In the genomic region with DNA sequence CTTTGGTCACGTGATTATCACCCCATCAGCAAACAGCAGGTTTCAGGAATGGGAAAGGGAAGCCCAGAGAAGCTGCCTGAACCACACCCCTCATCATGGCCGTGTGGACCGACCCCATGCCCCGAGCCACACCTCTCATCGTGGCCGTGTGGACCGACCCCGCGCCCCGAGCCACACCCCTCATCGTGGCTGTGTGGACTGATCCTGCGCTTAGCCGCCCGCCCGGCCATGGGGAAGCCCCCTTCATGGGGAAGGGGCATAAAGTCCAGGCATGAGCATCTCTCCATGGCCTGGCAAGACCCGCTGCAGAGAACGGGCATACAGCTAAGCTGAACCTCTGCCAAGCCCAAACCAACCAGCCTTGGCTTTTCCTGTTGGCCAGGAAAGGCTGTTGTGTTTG, we compare ENCODE assay signal across 8 cellular contexts.
"Had no signal": no experiment of that assay in that cellular context is flagged by ENCODE, and none has a peak within 500 bp of the region (broad histone marks: within the 10 kb centered on the region; RNA-seq: fewer than 3 reads in every experiment).

No MANE protein-coding gene starts in this region.

- FAIRE-seq: H1, H54, HepG2 had no signal

- H3K4me2 ChIP-seq: GM23338 had no signal

- H3K27ac ChIP-seq: HL-60 had no signal

- H3K27me3 Mint-ChIP-seq: IgD-negative memory B cell had no signal

- H3K4me3 ChIP-seq: GM23338 had no signal

- H3K9me3 Mint-ChIP-seq: GM23338, H9, IgD-negative memory B cell had no signal

- H2AFZ ChIP-seq: GM23338 had no signal

- H3K4me1 Mint-ChIP-seq: H9 had no signal

- H3K4me3 Mint-ChIP-seq: GM23338, H9, IgD-negative memory B cell had no signal

- H3K27ac Mint-ChIP-seq: GM23338, H9, IgD-negative memory B cell had no signal

- ATAC-seq: GM23338, HepG2 had no signal

- DNase-seq: H9, HCEC 1CT had no signal
